17 cellular contexts compared by ENCODE assay signal in the genomic region with DNA sequence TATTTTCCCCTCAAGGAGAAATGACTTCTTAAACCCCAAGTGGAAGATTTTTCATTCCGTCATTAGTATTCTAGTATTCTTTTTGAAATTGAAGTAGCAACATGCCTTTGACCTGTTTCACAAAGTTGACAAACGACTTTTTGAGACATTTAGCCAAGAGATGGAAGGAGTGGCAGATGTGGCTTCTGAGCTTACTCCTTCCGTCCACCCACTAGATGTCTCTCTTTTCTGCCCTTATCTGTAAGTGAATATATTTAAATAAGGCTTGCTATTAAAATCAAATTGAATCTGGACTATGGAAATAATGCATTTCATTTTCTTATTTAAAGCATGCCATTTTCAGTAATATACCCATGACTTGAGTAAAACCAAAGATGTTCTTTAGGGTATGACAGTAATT.
DNase-seq lines count a peak whose midpoint lies in the region; ATAC-seq, FAIRE-seq and TF ChIP-seq lines count a peak whose summit lies in the region.
"Had no signal": no experiment of that assay in that cellular context is flagged by ENCODE, and none has a peak within 500 bp of the region (broad histone marks: within the 10 kb centered on the region; RNA-seq: fewer than 3 reads in every experiment).

No MANE protein-coding gene starts in this region.

- no peaks in the 10 kb centered on the region for H3K27me3 ChIP-seq in AG04450 (ENCODE audit: control insufficient read depth, insufficient read depth, low read length)
- no peaks in the 10 kb centered on the region for H3K27me3 ChIP-seq in Panc1 (ENCODE audit: control insufficient read depth, insufficient read depth, low read length)
- no peaks in the 10 kb centered on the region for H3K27me3 ChIP-seq in lower lobe of right lung (ENCODE audit: low read depth)
- no peaks in the 10 kb centered on the region for H3K27me3 ChIP-seq in tibial nerve

- 75 to 82% methylated on average over 3 of the region's 3 CpGs for WGBS in tibial nerve, 2 donors

- TF ChIP-seq CTCF in AG04450 (IDR thresholded peaks at IDR 0.05; ENCODE audit: low read depth, low read length) (peak; percentile 23; the same call in 1 of the 2 replicates), D721Med (IDR thresholded peaks at IDR 0.05; ENCODE audit: insufficient read depth, missing control alignments) (peak; percentile 7), Panc1 (IDR thresholded peaks at IDR 0.05) (peak; percentile 20; the same call in 1 of the 2 replicates), lower lobe of right lung (IDR thresholded peaks at IDR 0.05) (no peak), tibial nerve (IDR thresholded peaks at IDR 0.05) (no peak)

- CTCF ChIA-PET in AG04450 (lab: Charles Lee): interaction anchor here (0.9 kb wide), 1 partner anchor 53 kb away, joined by 3 read pairs; no protein-coding TSS in a partner anchor
- CTCF ChIA-PET in Panc1 (lab: Charles Lee): no interaction called here

- intact Hi-C loops in Panc1 (cut with micrococcal nuclease; ENCODE audit: unreplicated experiment) (no loop called here), lower lobe of right lung (cut with DNase I) (no loop called here)

- H3K4me1 ChIP-seq in Panc1 (ENCODE audit: control insufficient read depth, insufficient read depth, low read length) (no peaks in the 10 kb centered on the region), lower lobe of right lung (peaks cover 39% of the 10 kb centered on the region), tibial nerve (peaks cover 0 to 13% (median 5%) of the 10 kb centered on the region in 4 donors)

- POLR2A ChIA-PET in AG04450 (lab: Yijun Ruan, JAX): no interaction called here
- POLR2A ChIA-PET in Panc1 (lab: Charles Lee): no interaction called here

- no peak overlapping the region for H3K27ac ChIP-seq in AG04450 (ENCODE audit: low read depth, low read length)
- no peak overlapping the region for H3K27ac ChIP-seq in Panc1 (ENCODE audit: low read length)
- H3K27ac ChIP-seq in lower lobe of right lung: no peak overlapping the region
- H3K27ac ChIP-seq in tibial nerve: no peak overlapping the region
- H3K27ac ChIP-seq: coronary artery, HL-60 had no signal

- no peak for TF ChIP-seq POLR2A in tibial nerve (IDR thresholded peaks at IDR 0.05)

- no peak for ATAC-seq in Panc1
- peak; percentile 30 to 42 for ATAC-seq in lower lobe of right lung

- no TSS peak for BruUV-seq in Panc1 (replicated peaks; lab: Mats Ljungman, UMichigan)

- no peak for TF ChIP-seq EP300 in tibial nerve (IDR thresholded peaks at IDR 0.05)

- FAIRE-seq in D721Med (lab: Jason Lieb, UNC): no peak

- H3K4me3 ChIP-seq in AG04450 (ENCODE audit: low read depth, low read length) (no peak overlapping the region), Panc1 (ENCODE audit: low read depth in 2 of 2, low read length in 2 of 2) (no peak overlapping the region), lower lobe of right lung (no peak overlapping the region), tibial nerve (no peak overlapping the region)
- H3K4me3 ChIP-seq: coronary artery, K562 had no signal

- no peak for DNase-seq in AG04450 (ENCODE audit: low read depth, low spot score)
- no peak for DNase-seq in D721Med (ENCODE audit: insufficient read length, low spot score)
- no peak for DNase-seq in Panc1 (ENCODE audit: low read depth, low spot score)
- DNase-seq in lower lobe of right lung: no peak
- no peak for DNase-seq in NK-92 (lab: John Stamatoyannopoulos, UW; ENCODE audit: unreplicated experiment)
- DNase-seq in tibial nerve (ENCODE audit: low spot score in 2 of 2): no peak
- no peak for DNase-seq in COLO829 (ENCODE audit: low spot score)
- DNase-seq: activated effector memory CD4-positive, alpha-beta T cell treated with Interleukin-2 at 50 U/mL for 16 hours; mammary epithelial cell; NCI-H1105 treated with DMSO at 0.1 percent for 48 hours; NCI-H2171; NCI-H82; retina; T-helper 1 cell had no signal

- peaks cover 4% of the 10 kb centered on the region; the same call in 1 of the 2 replicates for H3K36me3 ChIP-seq in Panc1 (ENCODE audit: control insufficient read depth, insufficient read depth, low read length)
- H3K36me3 ChIP-seq in lower lobe of right lung: peaks cover 23% of the 10 kb centered on the region
- peaks cover 0 to 5% (median 0%) of the 10 kb centered on the region in 3 donors for H3K36me3 ChIP-seq in tibial nerve

- in situ Hi-C loops in Panc1 (cut with HindIII; ENCODE audit: low pct_unique_long_range_greater_than_20kb, low sequenced_read_pairs): no loop called here

- H3K9me3 ChIP-seq in AG04450 (ENCODE audit: control insufficient read depth, insufficient read depth, low read length): no peaks in the 10 kb centered on the region
- no peaks in the 10 kb centered on the region for H3K9me3 ChIP-seq in Panc1 (ENCODE audit: control insufficient read depth, insufficient read depth, low read depth, low read length)
- H3K9me3 ChIP-seq in lower lobe of right lung: no peaks in the 10 kb centered on the region
- no peaks in the 10 kb centered on the region for H3K9me3 ChIP-seq in tibial nerve

Comparison
In these comparisons a context has a peak if more than half of its experiments do, and no peak if none do; other contexts are left out.
1. CTCF ChIP-seq: peak in AG04450 (single experiment), D721Med (single experiment) and Panc1 (single experiment); none in lower lobe of right lung (single experiment) and tibial nerve (0 of 5).